Comparison of ENCODE assay signal across 23 cellular contexts in genomic region chr11:80383655-80384054, GRCh38.
DNase-seq lines count a peak whose midpoint lies in the region; ATAC-seq and TF ChIP-seq lines count a peak whose summit lies in the region.
"Had no signal": no experiment of that assay in that cellular context is flagged by ENCODE, and none has a peak within 500 bp of the region (broad histone marks: within the 10 kb centered on the region; RNA-seq: fewer than 3 reads in every experiment).

No MANE protein-coding gene starts in this region.

- no peak for ATAC-seq in GM18909 (IDR thresholded peaks at IDR 0.05; ENCODE audit: poor library complexity, unreplicated experiment)
- ATAC-seq: left lung, T-cell had no signal

- H3K4me1 ChIP-seq in endodermal cell (ENCODE audit: control insufficient read depth, insufficient read depth, low read length) (no peaks in the 10 kb centered on the region), neural progenitor cell (peaks cover 6% of the 10 kb centered on the region)
- H3K4me1 ChIP-seq: breast epithelium, left lung had no signal

- intact Hi-C loops in Calu3 (cut with micrococcal nuclease; ENCODE audit: unreplicated experiment): no loop called here

- no peaks in the 10 kb centered on the region for H3F3A ChIP-seq in neural progenitor cell (ENCODE audit: low read depth)

- H3K9ac ChIP-seq in endodermal cell (ENCODE audit: extremely low read depth, low read length, poor library complexity, severe bottlenecking) (no peak overlapping the region), neural progenitor cell (no peak overlapping the region)

- WGBS in endodermal cell (ENCODE audit: insufficient coverage in 1 of 2, insufficient read length in 1 of 2), 2 experiments: 60 to 77% methylated on average over 1 to 3 of the region's 3 CpGs

- H3K27me3 Mint-ChIP-seq in Calu3 (ENCODE audit: unreplicated experiment) (no peaks in the 10 kb centered on the region), endodermal cell (ENCODE audit: insufficient read depth) (no peaks in the 10 kb centered on the region), neural progenitor cell (ENCODE audit: insufficient read depth, low read depth) (no peaks in the 10 kb centered on the region)
- H3K27me3 Mint-ChIP-seq: activated T-cell treated with anti-CD3 and anti-CD28 coated beads, Interleukin-2, amount 50 U/mL, for 24 hours; T-cell had no signal

- H3K9me3 Mint-ChIP-seq in Calu3 (ENCODE audit: low read depth, unreplicated experiment) (peaks cover 9% of the 10 kb centered on the region), endodermal cell (peaks cover 2% of the 10 kb centered on the region), neural progenitor cell (no peaks in the 10 kb centered on the region)

- TF ChIP-seq CTCF in Calu3 (IDR thresholded peaks at IDR 0.05; ENCODE audit: unreplicated experiment) (no peak), endodermal cell (conservative IDR thresholded peaks at IDR 0.05) (peak; percentile 62), neural progenitor cell (IDR thresholded peaks at IDR 0.05) (peak; percentile 33)

- H3K27me3 ChIP-seq in endodermal cell (ENCODE audit: control insufficient read depth, insufficient read depth, low read length, poor library complexity, severe bottlenecking) (no peaks in the 10 kb centered on the region), neural progenitor cell (no peaks in the 10 kb centered on the region)
- H3K27me3 ChIP-seq: breast epithelium, left lung, MG63 had no signal

- CTCF ChIA-PET in Calu3 (lab: Charles Lee): no interaction called here

- H4K20me1 ChIP-seq in neural progenitor cell (ENCODE audit: low read depth): no peaks in the 10 kb centered on the region

- DNase-seq in Calu3 (peak; percentile 4), HT1080 (ENCODE audit: low read depth) (peak; percentile 41), endodermal cell (peak; percentile 73), neural progenitor cell (ENCODE audit: low spot score) (peak; percentile 37), activated gamma-delta T cell (lab: John Stamatoyannopoulos, UW) (no peak), NCI-H146 treated with DMSO at 0.1 percent for 48 hours (lab: John Stamatoyannopoulos, UW; ENCODE audit: unreplicated experiment) (no peak)
- DNase-seq: activated CD8-positive, alpha-beta memory T cell treated with anti-CD3 and anti-CD28 coated beads for 24 hours; activated naive CD4-positive, alpha-beta T cell treated with anti-CD3 and anti-CD28 coated beads for 36 hours; activated T-cell treated with anti-CD3 and anti-CD28 coated beads, Interleukin-2, amount 50 U/mL, for 24 hours; AML-193; amniotic stem cell; IMR-90; left lung; MG63; NCI-H1417 treated with DMSO at 0.1 percent for 48 hours; NCI-H524 treated with DMSO at 0.1 percent for 48 hours; Right ventricle myocardium superior; stimulated activated CD4-positive, alpha-beta T cell treated with anti-CD3 and anti-CD28 coated beads, Interleukin-4, amount 100 ng/mL, for 1 hour; stimulated activated naive CD4-positive, alpha-beta T cell; T-cell had no signal

- H3K4me3 Mint-ChIP-seq in Calu3 (ENCODE audit: low read depth, unreplicated experiment) (no peak overlapping the region), endodermal cell (no peak overlapping the region), neural progenitor cell (no peak overlapping the region)
- H3K4me3 Mint-ChIP-seq: activated naive CD4-positive, alpha-beta T cell treated with anti-CD3 and anti-CD28 coated beads for 36 hours; activated T-cell treated with anti-CD3 and anti-CD28 coated beads, Interleukin-2, amount 50 U/mL, for 24 hours; T-cell had no signal

- H3K4me3 ChIP-seq in endodermal cell (ENCODE audit: low read length) (no peak overlapping the region), neural progenitor cell (no peak overlapping the region)
- H3K4me3 ChIP-seq: breast epithelium, left lung, MG63 had no signal

- no TSS peak for BruUV-seq in Calu3 (replicated peaks; lab: Mats Ljungman, UMichigan)

- H3K27ac ChIP-seq in endodermal cell (ENCODE audit: low read depth, low read length) (no peak overlapping the region), neural progenitor cell (no peak overlapping the region)
- H3K27ac ChIP-seq: breast epithelium, HL-60, left lung had no signal

- H3K27ac Mint-ChIP-seq in Calu3 (ENCODE audit: unreplicated experiment) (peak overlapping the region; percentile 34), endodermal cell (no peak overlapping the region), neural progenitor cell (no peak overlapping the region)
- H3K27ac Mint-ChIP-seq: activated naive CD4-positive, alpha-beta T cell treated with anti-CD3 and anti-CD28 coated beads for 36 hours; activated T-cell treated with anti-CD3 and anti-CD28 coated beads, Interleukin-2, amount 50 U/mL, for 24 hours; T-cell had no signal

- no peak overlapping the region for H3K4me2 ChIP-seq in neural progenitor cell

- H3K9me3 ChIP-seq in endodermal cell (ENCODE audit: control insufficient read depth, low read length) (no peaks in the 10 kb centered on the region), neural progenitor cell (ENCODE audit: low read depth) (no peaks in the 10 kb centered on the region)
- H3K9me3 ChIP-seq: breast epithelium, left lung, MG63 had no signal

- H3K79me2 ChIP-seq in neural progenitor cell (ENCODE audit: low read depth): no peaks in the 10 kb centered on the region

- peaks cover 5% of the 10 kb centered on the region for H3K36me3 Mint-ChIP-seq in Calu3 (ENCODE audit: insufficient read depth, unreplicated experiment)
- H3K36me3 Mint-ChIP-seq in endodermal cell (ENCODE audit: low read depth): no peaks in the 10 kb centered on the region
- H3K36me3 Mint-ChIP-seq in neural progenitor cell: no peaks in the 10 kb centered on the region
- H3K36me3 Mint-ChIP-seq: T-cell had no signal

- H3K36me3 ChIP-seq in endodermal cell (ENCODE audit: control insufficient read depth, insufficient read depth, low read length): no peaks in the 10 kb centered on the region
- no peaks in the 10 kb centered on the region for H3K36me3 ChIP-seq in neural progenitor cell
- H3K36me3 ChIP-seq: breast epithelium, left lung, MG63 had no signal

- H3K4me1 Mint-ChIP-seq in Calu3 (ENCODE audit: low read depth, unreplicated experiment) (peaks cover 6% of the 10 kb centered on the region), endodermal cell (peaks cover 30% of the 10 kb centered on the region), neural progenitor cell (peaks cover 10% of the 10 kb centered on the region)
- H3K4me1 Mint-ChIP-seq: T-cell had no signal

- H2AFZ ChIP-seq in neural progenitor cell (replicated peaks): peak overlapping the region; percentile 1

Comparison
In these comparisons a context has a peak if more than half of its experiments do, and no peak if none do; other contexts are left out.
1. DNase-seq: peak in Calu3 (single experiment), HT1080 (single experiment), endodermal cell (single experiment) and neural progenitor cell (single experiment); none in activated gamma-delta T cell (single experiment) and NCI-H146 treated with DMSO at 0.1 percent for 48 hours (single experiment).